In the genomic region with DNA sequence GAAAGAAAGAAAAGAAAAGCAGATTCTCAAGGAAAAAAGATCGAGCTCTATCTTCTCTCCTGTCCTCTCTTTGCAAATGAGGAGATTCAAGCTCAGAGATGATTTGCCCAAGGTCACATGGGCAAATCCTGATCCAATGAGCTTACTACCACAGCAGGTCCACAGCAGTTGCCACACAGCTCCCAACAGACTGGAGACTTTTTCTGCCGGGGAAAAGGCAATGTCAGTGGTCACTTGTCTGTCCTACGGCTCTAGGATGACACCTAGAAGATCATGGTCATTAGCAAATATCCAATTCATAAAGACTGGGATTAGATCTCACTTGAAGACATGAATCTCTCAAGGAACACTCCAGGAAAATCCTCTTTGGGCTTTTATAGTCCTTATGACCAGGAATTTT, we compare ENCODE assay signal across 12 cellular contexts. TPM values are rescaled to one million over a fixed set of nuclear protein-coding genes. Genes with fewer than 3 reads are reported as not detected.
DNase-seq lines count a peak whose midpoint lies in the region; ATAC-seq and TF ChIP-seq lines count a peak whose summit lies in the region.
"Had no signal": no experiment of that assay in that cellular context is flagged by ENCODE, and none has a peak within 500 bp of the region (broad histone marks: within the 10 kb centered on the region; RNA-seq: fewer than 3 reads in every experiment).

No MANE protein-coding gene starts in this region.

- H3K36me3 Mint-ChIP-seq in CD8-positive, alpha-beta memory T cell, result peaks cover 0 to 9% (median 0%) of the 10 kb centered on the region in 3 donors
- peaks cover 3% of the 10 kb centered on the region for H3K36me3 Mint-ChIP-seq in osteocyte (ENCODE audit: unreplicated experiment)

- H3K9me3 ChIP-seq in CD8-positive, alpha-beta memory T cell (ENCODE audit: low read length), result no peaks in the 10 kb centered on the region
- no peaks in the 10 kb centered on the region for H3K9me3 ChIP-seq in endocrine pancreas (ENCODE audit: control insufficient read depth, low read length)
- no peaks in the 10 kb centered on the region for H3K9me3 ChIP-seq in ovary
- H3K9me3 ChIP-seq: HAP-1, pancreas had no signal

- no peaks in the 10 kb centered on the region for H3K36me3 ChIP-seq in CD8-positive, alpha-beta memory T cell (ENCODE audit: insufficient read depth, low read length)
- H3K36me3 ChIP-seq in endocrine pancreas (ENCODE audit: control insufficient read depth, insufficient read depth, low read length), result no peaks in the 10 kb centered on the region
- no peaks in the 10 kb centered on the region for H3K36me3 ChIP-seq in ovary
- H3K36me3 ChIP-seq: HAP-1, pancreas had no signal

- H3K4me1 Mint-ChIP-seq in CD8-positive, alpha-beta memory T cell, result peaks cover 5 to 17% (median 12%) of the 10 kb centered on the region in 3 donors
- H3K4me1 Mint-ChIP-seq in osteocyte (ENCODE audit: unreplicated experiment), result peaks cover 5% of the 10 kb centered on the region

- no peak for ATAC-seq in HG03139 (IDR thresholded peaks at IDR 0.05; ENCODE audit: unreplicated experiment)

- no peak for TF ChIP-seq POLR2A in ovary (IDR thresholded peaks at IDR 0.05)

- H3K27me3 ChIP-seq in CD8-positive, alpha-beta memory T cell (ENCODE audit: insufficient read depth, low read length, poor library complexity, severe bottlenecking), result no peaks in the 10 kb centered on the region
- H3K27me3 ChIP-seq in endocrine pancreas (ENCODE audit: control insufficient read depth, insufficient read depth, low read length), result no peaks in the 10 kb centered on the region
- no peaks in the 10 kb centered on the region for H3K27me3 ChIP-seq in ovary
- H3K27me3 ChIP-seq: pancreas had no signal

- peak overlapping the region; percentile 79 for H3K4me3 ChIP-seq in CD8-positive, alpha-beta memory T cell (ENCODE audit: low read length)
- H3K4me3 ChIP-seq in endocrine pancreas (ENCODE audit: control insufficient read depth, insufficient read depth, low read length), result peak overlapping the region; percentile 48
- no peak overlapping the region for H3K4me3 ChIP-seq in ovary

- H3K9me3 Mint-ChIP-seq in CD8-positive, alpha-beta memory T cell, result peaks cover 4 to 8% (median 5%) of the 10 kb centered on the region in 5 donors
- H3K9me3 Mint-ChIP-seq in osteocyte (ENCODE audit: unreplicated experiment), result peaks cover 2% of the 10 kb centered on the region

- POLR2A ChIA-PET in CD8-positive, alpha-beta memory T cell (lab: Charles Lee), result interaction anchor here (1.0 to 1.6 kb wide), 4 partner anchors 303 to 501 kb away, joined by 3 to 6 read pairs (median 4); partner anchors contain the start of genes PSMC1 and RPS6KA5

- 78 to 81% (median 79%) methylated on average over 3 of the region's 3 CpGs for WGBS in ovary, 3 donors

- no peak overlapping the region for H3K27ac ChIP-seq in CD8-positive, alpha-beta memory T cell (ENCODE audit: low read depth, low read length)
- H3K27ac ChIP-seq in ovary, result peak overlapping the region in 1 of 2 donors; percentile 32
- H3K27ac ChIP-seq: pancreas had no signal

- H3K4me3 Mint-ChIP-seq in CD8-positive, alpha-beta memory T cell, result peak overlapping the region; percentile 76 to 91 (median 83)
- H3K4me3 Mint-ChIP-seq in osteocyte (ENCODE audit: unreplicated experiment), result peak overlapping the region; percentile 65

- TF ChIP-seq EP300 in ovary (IDR thresholded peaks at IDR 0.05), result no peak

- TF ChIP-seq CTCF in osteocyte (IDR thresholded peaks at IDR 0.05) (no peak), ovary (IDR thresholded peaks at IDR 0.05) (no peak)

- H3K27ac Mint-ChIP-seq in CD8-positive, alpha-beta memory T cell, result peak overlapping the region in 7 of 8 donors; percentile 32 to 91 (median 74)
- no peak overlapping the region for H3K27ac Mint-ChIP-seq in osteocyte (ENCODE audit: unreplicated experiment)
- H3K27ac Mint-ChIP-seq: dendritic cell treated with granulocyte-macrophage colony-stimulating factor and Interleukin-4, amounts not matched to agents 40 ng/mL and 50 ng/mL, for 4 days had no signal

- H3K4me1 ChIP-seq in CD8-positive, alpha-beta memory T cell (ENCODE audit: insufficient read depth, low read length), result peaks cover 16% of the 10 kb centered on the region
- no peaks in the 10 kb centered on the region for H3K4me1 ChIP-seq in endocrine pancreas (ENCODE audit: control insufficient read depth, insufficient read depth, low read length)
- H3K4me1 ChIP-seq in ovary (ENCODE audit: insufficient read depth), result peaks cover 7% of the 10 kb centered on the region
- H3K4me1 ChIP-seq: pancreas had no signal

- CTCF ChIA-PET in CD8-positive, alpha-beta memory T cell (lab: Charles Lee), result interaction anchor here (0.6 to 3.1 kb wide), 8 partner anchors 30 to 801 kb away, joined by 3 to 9 read pairs (median 4); no protein-coding TSS in a partner anchor

- no peak for DNase-seq in CD8-positive, alpha-beta memory T cell
- peak; percentile 64 for DNase-seq in NCI-H146 (lab: John Stamatoyannopoulos, UW)
- DNase-seq in osteocyte (ENCODE audit: extremely low spot score, unreplicated experiment), result peak; percentile 11
- no peak for DNase-seq in Kasumi-1 (lab: John Stamatoyannopoulos, UW)
- no peak for DNase-seq in NCI-H187 (lab: John Stamatoyannopoulos, UW)
- DNase-seq in ovary, result no peak
- DNase-seq: NCI-H1092 had no signal

- intact Hi-C loops in ovary (cut with DNase I), result loop anchor here (5.0 to 10.0 kb wide), 5 partner anchors 353 to 463 kb away; partner anchors contain the start of gene CALM1 (in 2 of the 4)

- no peak overlapping the region for H3K9ac ChIP-seq in endocrine pancreas (ENCODE audit: control insufficient read depth, insufficient read depth, low read length)

- peaks cover 3 to 13% of the 10 kb centered on the region in 2 donors for H3K27me3 Mint-ChIP-seq in CD8-positive, alpha-beta memory T cell
- no peaks in the 10 kb centered on the region for H3K27me3 Mint-ChIP-seq in osteocyte (ENCODE audit: unreplicated experiment)
- H3K27me3 Mint-ChIP-seq: dendritic cell treated with granulocyte-macrophage colony-stimulating factor and Interleukin-4, amounts not matched to agents 40 ng/mL and 50 ng/mL, for 4 days had no signal

RNA-seq across cellular contexts. Expression of gene TTC7B, which starts 58.8 kb away (rescaled TPM):
- total RNA-seq in CD8-positive, alpha-beta memory T cell, result 1 to 10 TPM; 5.2 to 5.8 TPM
- polyA plus RNA-seq in CD8-positive, alpha-beta memory T cell, result 1.7 TPM
- total RNA-seq in osteocyte (43.2 and 44.7 TPM in 2 replicates), ovary (10 to 100 TPM; 18.2 to 39.5 (median 34.6) TPM)
- 10 to 100 TPM; 24.3 to 31.3 TPM for polyA plus RNA-seq in ovary

Comparison
In these comparisons a context has a peak if more than half of its experiments do, and no peak if none do; other contexts are left out.
1. DNase-seq: peak in NCI-H146 (single experiment) and osteocyte (single experiment); none in CD8-positive, alpha-beta memory T cell (0 of 5), Kasumi-1 (0 of 2), NCI-H187 (0 of 2) and ovary (0 of 5).